In genomic region chr6:116651916-116652315, GRCh38 we compare ENCODE assay signal across 17 cellular contexts. TPM values are rescaled to one million over a fixed set of nuclear protein-coding genes. Genes with fewer than 3 reads are reported as not detected.
"Had no signal": no experiment of that assay in that cellular context is flagged by ENCODE, and none has a peak within 500 bp of the region (broad histone marks: within the 10 kb centered on the region; RNA-seq: fewer than 3 reads in every experiment).

No MANE protein-coding gene starts in this region.

- H3K27me3 ChIP-seq: cardiac muscle cell, thyroid gland had no signal

- H3K27me3 Mint-ChIP-seq: activated CD4-positive, alpha-beta T cell treated with anti-CD3 and anti-CD28 coated beads, Interleukin-2, amount 10 ng/mL, durations not matched to agents 24 days and 14 days; effector memory CD8-positive, alpha-beta T cell; progenitor cell of endocrine pancreas; stimulated activated naive B cell treated with anti-CD40 and anti-IgM and Interleukin-4, amounts not matched to agents 10 μg/mL and 1 μg/mL and 100 μg/mL, for 72 hours had no signal

- DNase-seq: activated CD4-positive, alpha-beta T cell treated with anti-CD3 and anti-CD28 coated beads, Interleukin-2, amount 10 ng/mL, durations not matched to agents 24 days and 14 days; activated CD8-positive, alpha-beta memory T cell treated with anti-CD3 and anti-CD28 coated beads for 24 hours; activated CD8-positive, alpha-beta memory T cell treated with anti-CD3 and anti-CD28 coated beads, Interleukin-2, amount 50 U/mL, for 48 hours; activated gamma-delta T cell; amygdala; dermis blood vessel endothelial cell; effector memory CD8-positive, alpha-beta T cell; immature natural killer cell; kidney glomerular epithelial cell; left ventricle myocardium inferior; mammary epithelial cell; stimulated activated naive B cell treated with anti-CD40 and anti-IgM and Interleukin-4, amounts not matched to agents 10 μg/mL and 1 μg/mL and 100 μg/mL, for 72 hours; thyroid gland had no signal

- H3K36me3 ChIP-seq: thyroid gland had no signal

- H3K4me3 ChIP-seq: cardiac muscle cell, left ventricle myocardium inferior, thyroid gland had no signal

- H3K4me1 ChIP-seq: left ventricle myocardium inferior had no signal

- H3K36me3 Mint-ChIP-seq: activated naive CD4-positive, alpha-beta T cell treated with anti-CD3 and anti-CD28 coated beads, Interleukin-2, amount 50 U/mL, for 72 hours had no signal

- H3K27ac Mint-ChIP-seq: activated CD4-positive, alpha-beta T cell treated with anti-CD3 and anti-CD28 coated beads, Interleukin-2, amount 10 ng/mL, durations not matched to agents 24 days and 14 days; activated naive CD4-positive, alpha-beta T cell treated with anti-CD3 and anti-CD28 coated beads, Interleukin-2, amount 50 U/mL, for 72 hours; progenitor cell of endocrine pancreas; stimulated activated naive B cell treated with anti-CD40 and anti-IgM and Interleukin-4, amounts not matched to agents 10 μg/mL and 1 μg/mL and 100 μg/mL, for 72 hours had no signal

- H3K4me1 Mint-ChIP-seq: immature natural killer cell; neural crest cell; stimulated activated naive B cell treated with anti-CD40 and anti-IgM and Interleukin-4, amounts not matched to agents 10 μg/mL and 1 μg/mL and 100 μg/mL, for 72 hours had no signal

- H3K4me3 Mint-ChIP-seq: activated CD4-positive, alpha-beta T cell treated with anti-CD3 and anti-CD28 coated beads, Interleukin-2, amount 10 ng/mL, durations not matched to agents 24 days and 14 days; effector memory CD8-positive, alpha-beta T cell; immature natural killer cell; neural crest cell; stimulated activated naive B cell treated with anti-CD40 and anti-IgM and Interleukin-4, amounts not matched to agents 10 μg/mL and 1 μg/mL and 100 μg/mL, for 72 hours had no signal

- H3K27ac ChIP-seq: cardiac muscle cell, left ventricle myocardium inferior, thyroid gland had no signal

- H3K9me3 Mint-ChIP-seq: activated CD4-positive, alpha-beta T cell treated with anti-CD3 and anti-CD28 coated beads, Interleukin-2, amount 10 ng/mL, durations not matched to agents 24 days and 14 days; activated naive CD4-positive, alpha-beta T cell treated with anti-CD3 and anti-CD28 coated beads, Interleukin-2, amount 50 U/mL, for 72 hours; effector memory CD8-positive, alpha-beta T cell; immature natural killer cell; neural crest cell; stimulated activated naive B cell treated with anti-CD40 and anti-IgM and Interleukin-4, amounts not matched to agents 10 μg/mL and 1 μg/mL and 100 μg/mL, for 72 hours had no signal

- H3K9me3 ChIP-seq: left ventricle myocardium inferior, thyroid gland had no signal

RNA-seq across cellular contexts. Expression of gene RSPH4A, which starts 35.6 kb away (rescaled TPM):
- total RNA-seq: left ventricle myocardium inferior had no signal
